ENCODE assay signal across 4 cellular contexts in the genomic region with DNA sequence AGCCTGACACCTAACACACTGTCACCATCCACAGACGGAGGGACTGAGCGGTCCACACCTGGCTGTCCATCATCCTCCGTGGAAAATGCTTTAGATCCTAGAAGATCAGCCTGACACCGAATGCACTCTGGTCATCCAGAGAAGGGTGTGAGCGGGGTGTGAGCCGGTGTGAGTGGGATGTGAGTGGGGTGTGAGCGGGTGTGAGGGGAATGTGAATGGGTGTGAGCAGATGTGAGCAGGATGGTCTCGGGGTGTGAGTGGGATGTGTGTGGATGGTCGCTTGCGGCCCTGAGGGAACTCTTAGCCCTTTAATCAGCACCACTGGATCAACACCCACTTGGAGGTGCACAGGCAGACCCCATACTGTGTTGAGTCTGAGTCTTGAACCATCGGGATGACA. TPM values are rescaled to one million over a fixed set of nuclear protein-coding genes. Genes with fewer than 3 reads are reported as not detected.
"Had no signal": no experiment of that assay in that cellular context is flagged by ENCODE, and none has a peak within 500 bp of the region (broad histone marks: within the 10 kb centered on the region; RNA-seq: fewer than 3 reads in every experiment).

No MANE protein-coding gene starts in this region.

RNA-seq across cellular contexts. Expression of a gene that starts 58.5 kb away (rescaled TPM):
- total RNA-seq: LHCN-M2, M059J, MCF 10A, NCI-H460 had no signal
